Comparison of ENCODE assay signal across 9 cellular contexts in the genomic region with DNA sequence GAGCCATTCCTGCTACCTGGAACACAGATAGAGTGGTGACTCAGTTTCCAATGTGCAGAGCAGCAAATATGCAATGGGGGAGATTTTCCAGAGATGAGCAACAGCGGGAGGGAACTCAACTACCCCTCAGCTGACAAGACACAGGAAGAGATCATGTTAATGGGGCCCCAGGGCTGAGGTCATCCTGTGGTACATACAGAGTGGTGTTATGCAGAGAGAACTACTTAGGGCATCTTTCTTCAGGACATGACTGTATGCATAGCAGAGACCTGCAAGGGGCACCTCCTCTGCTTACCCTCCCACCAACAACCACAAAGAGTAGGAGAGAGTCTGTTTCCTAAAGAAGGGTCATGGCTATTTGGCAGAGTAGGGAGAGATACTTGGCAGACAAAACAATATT. TPM values are rescaled to one million over a fixed set of nuclear protein-coding genes. Genes with fewer than 3 reads are reported as not detected.
DNase-seq lines count a peak whose midpoint lies in the region; ATAC-seq and TF ChIP-seq lines count a peak whose summit lies in the region.
"Had no signal": no experiment of that assay in that cellular context is flagged by ENCODE, and none has a peak within 500 bp of the region (broad histone marks: within the 10 kb centered on the region; RNA-seq: fewer than 3 reads in every experiment).

No MANE protein-coding gene starts in this region.

- no peaks in the 10 kb centered on the region for H3K9me2 ChIP-seq in SK-N-SH

- H3K27me3 Mint-ChIP-seq in naive B cell, result no peaks in the 10 kb centered on the region

- TF ChIP-seq CTCF in SK-N-SH (IDR thresholded peaks at IDR 0.05), result no peak
- TF ChIP-seq CTCF in suprapubic skin (IDR thresholded peaks at IDR 0.05), result no peak

- no peak overlapping the region for H3K4me3 ChIP-seq in SK-N-SH (ENCODE audit: low read depth in 2 of 2, low read length in 1 of 2)
- H3K4me3 ChIP-seq in suprapubic skin, result no peak overlapping the region

- H3K36me3 ChIP-seq in SK-N-SH (replicated peaks in 1 of 2; ENCODE audit: control insufficient read depth in 1 of 2, insufficient read depth in 2 of 2, low read length in 1 of 2), result no peaks in the 10 kb centered on the region
- H3K36me3 ChIP-seq in suprapubic skin, result no peaks in the 10 kb centered on the region

- peak; percentile 41 for ATAC-seq in GM18909 (IDR thresholded peaks at IDR 0.05; ENCODE audit: poor library complexity, unreplicated experiment)
- peak; percentile 32 for ATAC-seq in HG02623 (IDR thresholded peaks at IDR 0.05; ENCODE audit: unreplicated experiment)
- ATAC-seq in naive B cell (ENCODE audit: low read depth in 2 of 2), result peak in 1 of 2 donors; percentile 39
- ATAC-seq: HCT116 had no signal

- peak overlapping the region; percentile 4 to 83 (median 74) for H3K4me3 Mint-ChIP-seq in naive B cell

- H3K79me2 ChIP-seq in SK-N-SH (ENCODE audit: insufficient read depth), result no peaks in the 10 kb centered on the region

- H3K9ac ChIP-seq in SK-N-SH, result no peak overlapping the region

- H3K4me2 ChIP-seq in SK-N-SH, result no peak overlapping the region

- 83% methylated on average over 1 of the region's 1 CpG for WGBS in SK-N-SH (ENCODE audit: low lambda C conversion rate)
- WGBS in suprapubic skin, result 50% methylated on average over 1 of the region's 1 CpG

- H3K27ac ChIP-seq in SK-N-SH (ENCODE audit: low read depth in 2 of 2, low read length in 1 of 2) (no peak overlapping the region), suprapubic skin (no peak overlapping the region)

- peaks cover 30 to 38% (median 31%) of the 10 kb centered on the region in 3 donors for H3K4me1 Mint-ChIP-seq in naive B cell

- POLR2A ChIA-PET in SK-N-SH (lab: Yijun Ruan, JAX), result no interaction called here

- no peaks in the 10 kb centered on the region for H3K36me3 Mint-ChIP-seq in naive B cell

- no peak for TF ChIP-seq POLR2A in suprapubic skin (IDR thresholded peaks at IDR 0.05)

- no peaks in the 10 kb centered on the region; a peak in 1 of 4 replicates for H3K4me1 ChIP-seq in SK-N-SH (ENCODE audit: control insufficient read depth in 1 of 2, insufficient read depth in 2 of 2, low read depth in 1 of 2, low read length in 1 of 2)
- H3K4me1 ChIP-seq in suprapubic skin, result peaks cover 4% of the 10 kb centered on the region

- H3K9me3 ChIP-seq in SK-N-SH (no peaks in the 10 kb centered on the region), suprapubic skin (no peaks in the 10 kb centered on the region)

- H3K27me3 ChIP-seq in SK-N-SH (ENCODE audit: insufficient read depth) (no peaks in the 10 kb centered on the region), suprapubic skin (no peaks in the 10 kb centered on the region)

- no peak overlapping the region for H2AFZ ChIP-seq in SK-N-SH (ENCODE audit: low read depth)

- no peak for TF ChIP-seq RAD21 in SK-N-SH (IDR thresholded peaks at IDR 0.05; ENCODE audit: low read length)

- no peaks in the 10 kb centered on the region for H3K9me3 Mint-ChIP-seq in naive B cell

- H3K27ac Mint-ChIP-seq in naive B cell, result peak overlapping the region in 5 of 6 donors; percentile 57 to 87 (median 79)

- DNase-seq in OCI-M1 (lab: John Stamatoyannopoulos, UW) (peak; percentile 49), naive B cell (no peak), SK-N-SH (no peak), suprapubic skin (ENCODE audit: low spot score in 2 of 2) (no peak), GF-D8 (lab: John Stamatoyannopoulos, UW) (no peak)
- DNase-seq in stimulated activated CD4-positive, alpha-beta T cell treated with anti-CD3 and anti-CD28 coated beads, Interleukin-4, amount 100 ng/mL, for 24 hours, result no peak

- CTCF ChIA-PET in SK-N-SH (lab: Yijun Ruan, JAX), result interaction anchor here (0.8 kb wide), 1 partner anchor 104 kb away, joined by 3 read pairs; no protein-coding TSS in a partner anchor

- no peaks in the 10 kb centered on the region for H3F3A ChIP-seq in SK-N-SH (replicated peaks; ENCODE audit: insufficient read depth)

- TF ChIP-seq EP300 in SK-N-SH (IDR thresholded peaks at IDR 0.05; ENCODE audit: borderline replicate concordance in 1 of 2, low read depth in 1 of 2, low read length in 1 of 2) (no peak), suprapubic skin (IDR thresholded peaks at IDR 0.05) (no peak)

- no peaks in the 10 kb centered on the region for H4K20me1 ChIP-seq in SK-N-SH (ENCODE audit: insufficient read depth)

TF ChIP-seq in SK-N-SH, 30 proteins besides CTCF, POLR2A, EP300 and RAD21:
- TF ChIP-seq, protein P1, sequence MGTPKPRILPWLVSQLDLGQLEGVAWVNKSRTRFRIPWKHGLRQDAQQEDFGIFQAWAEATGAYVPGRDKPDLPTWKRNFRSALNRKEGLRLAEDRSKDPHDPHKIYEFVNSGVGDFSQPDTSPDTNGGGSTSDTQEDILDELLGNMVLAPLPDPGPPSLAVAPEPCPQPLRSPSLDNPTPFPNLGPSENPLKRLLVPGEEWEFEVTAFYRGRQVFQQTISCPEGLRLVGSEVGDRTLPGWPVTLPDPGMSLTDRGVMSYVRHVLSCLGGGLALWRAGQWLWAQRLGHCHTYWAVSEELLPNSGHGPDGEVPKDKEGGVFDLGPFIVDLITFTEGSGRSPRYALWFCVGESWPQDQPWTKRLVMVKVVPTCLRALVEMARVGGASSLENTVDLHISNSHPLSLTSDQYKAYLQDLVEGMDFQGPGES (IDR thresholded peaks at IDR 0.05; ENCODE audit: low read depth, low read length), result no peak
- TF ChIP-seq RCOR1 (IDR thresholded peaks at IDR 0.05; ENCODE audit: low read length) (no peak), TAF1 (IDR thresholded peaks at IDR 0.05; ENCODE audit: borderline replicate concordance, low read depth, low read length) (no peak), EZH2phosphoT487 (IDR thresholded peaks at IDR 0.05; ENCODE audit: borderline replicate concordance, low read depth) (no peak), CHD2 (IDR thresholded peaks at IDR 0.05; ENCODE audit: low read length, partially characterized antibody) (no peak), POLR2AphosphoS5 (IDR thresholded peaks at IDR 0.05; ENCODE audit: low read depth, low read length) (no peak), NFIC (IDR thresholded peaks at IDR 0.05; ENCODE audit: borderline replicate concordance) (no peak), MXI1 (IDR thresholded peaks at IDR 0.05; ENCODE audit: low read depth, low read length) (no peak), GABPA (IDR thresholded peaks at IDR 0.05; ENCODE audit: low read depth) (no peak), SMC3 (IDR thresholded peaks at IDR 0.05; ENCODE audit: low read depth, low read length) (no peak)
- TF ChIP-seq, protein P2, sequence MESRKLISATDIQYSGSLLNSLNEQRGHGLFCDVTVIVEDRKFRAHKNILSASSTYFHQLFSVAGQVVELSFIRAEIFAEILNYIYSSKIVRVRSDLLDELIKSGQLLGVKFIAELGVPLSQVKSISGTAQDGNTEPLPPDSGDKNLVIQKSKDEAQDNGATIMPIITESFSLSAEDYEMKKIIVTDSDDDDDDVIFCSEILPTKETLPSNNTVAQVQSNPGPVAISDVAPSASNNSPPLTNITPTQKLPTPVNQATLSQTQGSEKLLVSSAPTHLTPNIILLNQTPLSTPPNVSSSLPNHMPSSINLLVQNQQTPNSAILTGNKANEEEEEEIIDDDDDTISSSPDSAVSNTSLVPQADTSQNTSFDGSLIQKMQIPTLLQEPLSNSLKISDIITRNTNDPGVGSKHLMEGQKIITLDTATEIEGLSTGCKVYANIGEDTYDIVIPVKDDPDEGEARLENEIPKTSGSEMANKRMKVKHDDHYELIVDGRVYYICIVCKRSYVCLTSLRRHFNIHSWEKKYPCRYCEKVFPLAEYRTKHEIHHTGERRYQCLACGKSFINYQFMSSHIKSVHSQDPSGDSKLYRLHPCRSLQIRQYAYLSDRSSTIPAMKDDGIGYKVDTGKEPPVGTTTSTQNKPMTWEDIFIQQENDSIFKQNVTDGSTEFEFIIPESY (IDR thresholded peaks at IDR 0.05; ENCODE audit: borderline replicate concordance, low read depth), result no peak

RNA-seq across cellular contexts. Expression of a gene that starts 6.8 kb away (rescaled TPM):
- 10 to 100 TPM; 54.7 to 83.0 (median 73.6) TPM for polyA plus RNA-seq in naive B cell (ENCODE audit: low read depth in 6 of 6)
- 19.5 and 22.5 TPM in 2 replicates for polyA plus RNA-seq in SK-N-SH (2012; rRNA removed)
- polyA plus RNA-seq in SK-N-SH (2012; cell fraction: cytosol; rRNA removed), result 22.1 and 24.4 TPM in 2 replicates
- 9.1 and 15.2 TPM in 2 replicates for polyA plus RNA-seq in SK-N-SH (2012; cell fraction: nucleus; rRNA removed)
- 10 to 100 TPM; 66.4 to 98.5 (median 79.9) TPM for total RNA-seq in suprapubic skin
